Comparison of ENCODE assay signal across 8 cellular contexts in the genomic region with DNA sequence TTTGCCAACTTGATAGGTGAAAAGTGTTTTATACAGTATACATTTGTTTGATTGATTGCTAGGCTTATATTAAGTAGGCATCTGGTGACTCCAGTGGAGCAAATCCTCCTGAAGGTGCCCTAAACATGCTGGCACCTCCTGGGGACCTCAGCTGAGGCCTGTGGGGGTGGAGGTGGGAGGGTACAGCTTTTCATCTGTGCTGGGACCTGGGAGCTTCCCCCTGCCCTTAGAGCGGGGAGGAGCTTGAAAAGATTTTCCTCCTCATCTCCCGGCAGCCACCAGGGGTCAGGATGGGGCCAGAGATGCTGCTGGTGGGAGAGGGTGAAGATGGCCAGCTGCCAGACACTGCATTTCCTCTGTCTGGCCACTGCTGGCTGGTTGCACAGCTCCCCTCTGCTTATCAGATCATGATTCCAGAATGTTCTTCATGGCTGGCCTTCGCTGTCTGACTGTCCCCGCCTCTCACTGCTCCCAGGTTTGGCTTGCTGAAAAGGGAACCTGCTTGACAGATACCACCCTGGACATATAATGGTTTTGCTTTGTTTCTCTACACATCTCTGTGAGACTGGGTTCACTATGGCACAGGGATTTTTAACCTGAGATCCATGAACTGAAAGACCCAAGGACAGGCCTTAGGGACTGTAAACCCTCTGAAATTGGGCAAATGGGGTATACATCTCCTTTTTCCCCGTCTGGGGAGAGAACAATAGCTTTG. TPM values are rescaled to one million over a fixed set of nuclear protein-coding genes. Genes with fewer than 3 reads are reported as not detected.
DNase-seq lines count a peak whose midpoint lies in the region; ATAC-seq, FAIRE-seq and TF ChIP-seq lines count a peak whose summit lies in the region.

No MANE protein-coding gene starts in this region.

- no peaks in the 10 kb centered on the region for H3K36me3 ChIP-seq in SJSA1
- no peaks in the 10 kb centered on the region for H3K36me3 ChIP-seq in pancreas
- H3K36me3 ChIP-seq in transverse colon: no peaks in the 10 kb centered on the region

- no peak for TF ChIP-seq POLR2A in transverse colon (IDR thresholded peaks at IDR 0.05)

- H3K4me3 ChIP-seq in GM12865 (ENCODE audit: low read depth, low read length): no peak overlapping the region
- H3K4me3 ChIP-seq in SJSA1: no peak overlapping the region
- H3K4me3 ChIP-seq in pancreas: no peak overlapping the region
- no peak overlapping the region for H3K4me3 ChIP-seq in transverse colon

- peak; percentile 91 for ATAC-seq in HG02623 (IDR thresholded peaks at IDR 0.05; ENCODE audit: unreplicated experiment)
- ATAC-seq in pancreas: peak; percentile 99 to 100 (median 100)

- H3K27ac ChIP-seq in SJSA1: no peak overlapping the region
- H3K27ac ChIP-seq in pancreas: peak overlapping the region in 2 of 4 donors; percentile 63 to 76
- H3K27ac ChIP-seq in transverse colon: no peak overlapping the region

- WGBS in pancreas, 2 donors: 13 to 17% methylated on average over 5 of the region's 5 CpGs
- WGBS in transverse colon (ENCODE audit: low coverage in 1 of 2), 2 donors: 20 to 50% methylated on average over 1 to 5 of the region's 5 CpGs

- DNase-seq in GM12865 (ENCODE audit: low read depth) (peak; percentile 93), NCI-H1048 (lab: John Stamatoyannopoulos, UW) (peak; percentile 56), SJSA1 (ENCODE audit: low read depth in 1 of 2, low spot score in 2 of 2) (peak; percentile 56 to 83), germinal center (ENCODE audit: low spot score) (peak; percentile 74), pancreas (peak; percentile 90 to 97 (median 95)), transverse colon (peak; percentile 92)
- DNase-seq in activated naive CD4-positive, alpha-beta T cell treated with Interleukin-2 at 50 U/mL for 16 hours: peak; percentile 80

- H3K9me3 ChIP-seq in SJSA1 (replicated peaks) (no peaks in the 10 kb centered on the region), pancreas (no peaks in the 10 kb centered on the region), transverse colon (no peaks in the 10 kb centered on the region)

- FAIRE-seq in pancreas (lab: Jason Lieb, UNC): no peak

- H3K27me3 ChIP-seq in SJSA1 (replicated peaks) (no peaks in the 10 kb centered on the region; the same call in 1 of the 2 replicates), pancreas (no peaks in the 10 kb centered on the region), transverse colon (peaks cover 6% of the 10 kb centered on the region)

- no peak for TF ChIP-seq EP300 in transverse colon (IDR thresholded peaks at IDR 0.05; ENCODE audit: low read depth)

- peak; percentile 88 for TF ChIP-seq CTCF in GM12865 (IDR thresholded peaks at IDR 0.05; ENCODE audit: insufficient read depth, low read depth, low read length, missing control alignments)
- peak; percentile 61 to 86 (median 80) for TF ChIP-seq CTCF in pancreas (IDR thresholded peaks at IDR 0.05)
- TF ChIP-seq CTCF in transverse colon (IDR thresholded peaks at IDR 0.05): peak; percentile 53 to 90 (median 73)

- in situ Hi-C loops in transverse colon (cut with MboI; ENCODE audit: low pct_ligation_motif_present in 1 of 4, low pct_unique_long_range_greater_than_20kb in 1 of 4, low sequenced_read_pairs in 3 of 4): no loop called here

- intact Hi-C loops in pancreas (cut with DNase I): loop anchor here in 1 of 3 donors (10.0 kb wide), 1 partner anchor 316 kb away; no protein-coding TSS in a partner anchor
- intact Hi-C loops in transverse colon (cut with DNase I; ENCODE audit: low total_unique reads): no loop called here

- H3K4me1 ChIP-seq in SJSA1 (replicated peaks) (no peaks in the 10 kb centered on the region), pancreas (peaks cover 0 to 5% (median 0%) of the 10 kb centered on the region in 3 donors), transverse colon (peaks cover 0 to 6% (median 4%) of the 10 kb centered on the region in 4 donors)

RNA-seq across cellular contexts. Expression of a gene that starts 10.5 kb away (rescaled TPM):
- not detected in 2 replicates for total RNA-seq in SJSA1 (2014; rRNA removed; shearing (Covaris generic))
- total RNA-seq in pancreas (under 1 TPM; 0.12 to 0.47 (median 0.29) TPM), transverse colon (under 1 TPM in 2 of 4 donors, not detected in 2; 0.27 to 0.48 TPM)
- 1 to 10 TPM in 1 of 2 donors, under 1 TPM in 1; 0.46 to 1.3 TPM for polyA plus RNA-seq in pancreas

RNA-seq across cellular contexts. Expression of a gene that starts 21.4 kb away (rescaled TPM):
- 0.74 and 1.1 TPM in 2 replicates for total RNA-seq in SJSA1 (2014; rRNA removed; shearing (Covaris generic))
- total RNA-seq in pancreas (100 to 1,000 TPM in 1 of 6 donors, 10 to 100 TPM in 5; 57.4 to 153 (median 70.4) TPM), transverse colon (100 to 1,000 TPM; 163 to 508 (median 237) TPM)
- 100 to 1,000 TPM; 303 to 392 TPM for polyA plus RNA-seq in pancreas

RNA-seq across cellular contexts. Expression of a gene that starts 33.0 kb away (rescaled TPM):
- 5.0 TPM in 2 replicates for total RNA-seq in SJSA1 (2014; rRNA removed; shearing (Covaris generic))
- total RNA-seq in pancreas (10 to 100 TPM in 1 of 6 donors, 1 to 10 TPM in 5; 5.6 to 11.6 (median 8.4) TPM), transverse colon (10 to 100 TPM in 3 of 4 donors, 1 to 10 TPM in 1; 6.8 to 34.0 (median 26.0) TPM)
- 10 to 100 TPM; 11.9 TPM for polyA plus RNA-seq in pancreas

RNA-seq across cellular contexts. Expression of a gene that starts 37.5 kb away (rescaled TPM):
- total RNA-seq in SJSA1 (2014; rRNA removed; shearing (Covaris generic)): not detected in 2 replicates
- total RNA-seq in pancreas (1 to 10 TPM in 3 of 6 donors, under 1 TPM in 3; 0.63 to 3.8 (median 1.0) TPM), transverse colon (1 to 10 TPM in 1 of 4 donors, under 1 TPM in 3; 0.20 to 1.1 (median 0.68) TPM)
- 1 to 10 TPM; 1.7 to 3.0 TPM for polyA plus RNA-seq in pancreas

RNA-seq across cellular contexts. Expression of a gene that starts 47.1 kb away (rescaled TPM):
- total RNA-seq in SJSA1 (2014; rRNA removed; shearing (Covaris generic)): 0.21 and 1.2 TPM in 2 replicates
- total RNA-seq in pancreas: 1 to 10 TPM in 5 of 6 donors, under 1 TPM in 1; 0.43 to 7.7 (median 3.4) TPM
- polyA plus RNA-seq in pancreas: 10 to 100 TPM; 20.8 to 21.6 TPM
- not detected for total RNA-seq in transverse colon

Comparison
In these comparisons a context has a peak if more than half of its experiments do, and no peak if none do; other contexts are left out.
1. RNA of a gene that starts 21.4 kb away (total RNA-seq): 163 to 508 TPM in transverse colon and 57.4 to 153 TPM in pancreas; 0.74 to 1.1 TPM in SJSA1; every median in the first group is over 10 times any median in the second.
2. Peak in every context shown above with its lines, with median percentiles within 50 percentile points of each other: DNase-seq and CTCF ChIP-seq.